ENCODE assay signal across 1 cellular context in the genomic region with DNA sequence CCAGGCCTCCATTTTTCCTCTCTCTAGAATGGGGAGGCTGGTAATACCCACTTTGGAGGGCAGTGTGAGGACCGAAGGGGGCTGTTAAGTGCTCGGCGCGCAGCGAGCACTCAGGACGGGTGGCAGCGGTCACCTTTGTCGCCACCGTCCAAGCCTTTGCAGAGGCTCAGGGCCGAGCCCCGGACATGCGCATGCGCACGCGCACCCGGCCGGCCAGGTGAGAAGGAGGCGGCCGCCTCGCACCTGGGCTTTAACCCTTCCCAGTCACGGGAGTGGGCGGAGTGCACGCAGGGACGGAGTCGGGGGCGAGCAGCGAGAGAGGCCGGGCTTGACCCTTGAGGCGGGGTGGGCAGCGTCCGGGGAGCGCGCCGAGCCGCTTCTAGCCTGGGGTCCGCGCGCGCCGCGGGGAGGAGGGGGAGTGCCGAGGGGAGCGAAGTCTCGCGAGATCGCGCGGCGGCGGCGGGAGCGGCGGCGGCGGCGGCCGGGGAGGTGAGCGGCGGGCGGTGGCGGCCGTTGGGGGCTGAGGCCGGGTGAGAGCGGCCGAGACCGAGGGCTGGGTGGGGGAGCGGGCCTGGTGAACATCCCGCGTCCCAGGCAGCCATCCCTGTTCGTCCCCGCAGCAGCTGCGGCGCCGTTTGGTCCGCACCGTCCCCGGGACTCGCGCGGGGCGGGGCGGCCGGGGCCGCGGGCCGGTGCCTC.
TF ChIP-seq lines count a peak whose summit lies in the region.

A gene with protein sequence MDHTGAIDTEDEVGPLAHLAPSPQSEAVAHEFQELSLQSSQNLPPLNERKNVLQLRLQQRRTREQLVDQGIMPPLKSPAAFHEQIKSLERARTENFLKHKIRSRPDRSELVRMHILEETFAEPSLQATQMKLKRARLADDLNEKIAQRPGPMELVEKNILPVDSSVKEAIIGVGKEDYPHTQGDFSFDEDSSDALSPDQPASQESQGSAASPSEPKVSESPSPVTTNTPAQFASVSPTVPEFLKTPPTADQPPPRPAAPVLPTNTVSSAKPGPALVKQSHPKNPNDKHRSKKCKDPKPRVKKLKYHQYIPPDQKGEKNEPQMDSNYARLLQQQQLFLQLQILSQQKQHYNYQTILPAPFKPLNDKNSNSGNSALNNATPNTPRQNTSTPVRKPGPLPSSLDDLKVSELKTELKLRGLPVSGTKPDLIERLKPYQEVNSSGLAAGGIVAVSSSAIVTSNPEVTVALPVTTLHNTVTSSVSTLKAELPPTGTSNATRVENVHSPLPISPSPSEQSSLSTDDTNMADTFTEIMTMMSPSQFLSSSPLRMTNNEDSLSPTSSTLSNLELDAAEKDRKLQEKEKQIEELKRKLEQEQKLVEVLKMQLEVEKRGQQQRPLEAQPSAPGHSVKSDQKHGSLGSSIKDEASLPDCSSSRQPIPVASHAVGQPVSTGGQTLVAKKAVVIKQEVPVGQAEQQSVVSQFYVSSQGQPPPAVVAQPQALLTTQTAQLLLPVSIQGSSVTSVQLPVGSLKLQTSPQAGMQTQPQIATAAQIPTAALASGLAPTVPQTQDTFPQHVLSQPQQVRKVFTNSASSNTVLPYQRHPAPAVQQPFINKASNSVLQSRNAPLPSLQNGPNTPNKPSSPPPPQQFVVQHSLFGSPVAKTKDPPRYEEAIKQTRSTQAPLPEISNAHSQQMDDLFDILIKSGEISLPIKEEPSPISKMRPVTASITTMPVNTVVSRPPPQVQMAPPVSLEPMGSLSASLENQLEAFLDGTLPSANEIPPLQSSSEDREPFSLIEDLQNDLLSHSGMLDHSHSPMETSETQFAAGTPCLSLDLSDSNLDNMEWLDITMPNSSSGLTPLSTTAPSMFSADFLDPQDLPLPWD (plus strand): TSS at position 443 of the 699 bp plus-strand sequence. CDS start 69,288 bp downstream, outside the sequence.

TF ChIP-seq in K562, 482 proteins besides CTCF, POLR2A, EP300 and RAD21 (continued from another document and continues in another):
- TF ChIP-seq, protein P1, sequence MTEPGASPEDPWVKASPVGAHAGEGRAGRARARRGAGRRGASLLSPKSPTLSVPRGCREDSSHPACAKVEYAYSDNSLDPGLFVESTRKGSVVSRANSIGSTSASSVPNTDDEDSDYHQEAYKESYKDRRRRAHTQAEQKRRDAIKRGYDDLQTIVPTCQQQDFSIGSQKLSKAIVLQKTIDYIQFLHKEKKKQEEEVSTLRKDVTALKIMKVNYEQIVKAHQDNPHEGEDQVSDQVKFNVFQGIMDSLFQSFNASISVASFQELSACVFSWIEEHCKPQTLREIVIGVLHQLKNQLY (CRISPR knock-in tag; conservative IDR thresholded peaks at IDR 0.05): no peak
- TF ChIP-seq, protein P2, sequence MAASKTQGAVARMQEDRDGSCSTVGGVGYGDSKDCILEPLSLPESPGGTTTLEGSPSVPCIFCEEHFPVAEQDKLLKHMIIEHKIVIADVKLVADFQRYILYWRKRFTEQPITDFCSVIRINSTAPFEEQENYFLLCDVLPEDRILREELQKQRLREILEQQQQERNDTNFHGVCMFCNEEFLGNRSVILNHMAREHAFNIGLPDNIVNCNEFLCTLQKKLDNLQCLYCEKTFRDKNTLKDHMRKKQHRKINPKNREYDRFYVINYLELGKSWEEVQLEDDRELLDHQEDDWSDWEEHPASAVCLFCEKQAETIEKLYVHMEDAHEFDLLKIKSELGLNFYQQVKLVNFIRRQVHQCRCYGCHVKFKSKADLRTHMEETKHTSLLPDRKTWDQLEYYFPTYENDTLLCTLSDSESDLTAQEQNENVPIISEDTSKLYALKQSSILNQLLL (CRISPR knock-in tag; IDR thresholded peaks at IDR 0.05; ENCODE audit: borderline replicate concordance): no peak
- TF ChIP-seq KAT8 (IDR thresholded peaks at IDR 0.05; ENCODE audit: low read depth) (no peak), ATF7 (IDR thresholded peaks at IDR 0.05) (peak; percentile 35; the same call in 1 of the 2 replicates), PRPF4 (IDR thresholded peaks at IDR 0.05; ENCODE audit: insufficient read depth, low read depth, low read length, poor library complexity, severe bottlenecking) (no peak), ELF4 (CRISPR knock-in tag; IDR thresholded peaks at IDR 0.05) (no peak), PRMT5 (CRISPR knock-in tag; IDR thresholded peaks at IDR 0.05) (no peak), CEBPG (CRISPR knock-in tag; IDR thresholded peaks at IDR 0.05) (no peak), CEBPG (tag; conservative IDR thresholded peaks at IDR 0.05 in 1 of 2, IDR thresholded peaks at IDR 0.05 in 1 of 2) (no peak), CBX2 (IDR thresholded peaks at IDR 0.05; ENCODE audit: insufficient read depth, low read length, poor library complexity, severe bottlenecking) (no peak), NR1H2 (CRISPR knock-in tag; IDR thresholded peaks at IDR 0.05) (no peak), SP2 (IDR thresholded peaks at IDR 0.05; ENCODE audit: extremely low read depth, low read depth, low read length, poor library complexity, severe bottlenecking) (no peak), WHSC1 (IDR thresholded peaks at IDR 0.05; ENCODE audit: low read length) (no peak), ZC3H4 (CRISPR knock-in tag; IDR thresholded peaks at IDR 0.05; ENCODE audit: borderline replicate concordance) (no peak), GABPB1 (CRISPR knock-in tag; IDR thresholded peaks at IDR 0.05) (peak; percentile 41; the same call in 1 of the 2 replicates), ZNF695 (CRISPR knock-in tag; IDR thresholded peaks at IDR 0.05) (no peak), CHCHD3 (CRISPR knock-in tag; IDR thresholded peaks at IDR 0.05) (no peak), RB1 (IDR thresholded peaks at IDR 0.05; ENCODE audit: low read depth) (peak; percentile 59; the same call in 1 of the 2 replicates), NFIC (IDR thresholded peaks at IDR 0.05) (no peak), ZNF41 (CRISPR knock-in tag; conservative IDR thresholded peaks at IDR 0.05) (no peak), MTA2 (IDR thresholded peaks at IDR 0.05; ENCODE audit: low read depth) (no peak), PHF8 (IDR thresholded peaks at IDR 0.05; ENCODE audit: borderline replicate concordance, low read length) (peak; percentile 81; the same call in 1 of the 2 replicates), RBM17 (IDR thresholded peaks at IDR 0.05; ENCODE audit: borderline replicate concordance, low read depth, low read length) (no peak), IFI16 (CRISPR knock-in tag; IDR thresholded peaks at IDR 0.05) (no peak), ZFP30 (CRISPR knock-in tag; IDR thresholded peaks at IDR 0.05; ENCODE audit: borderline replicate concordance) (no peak), POLR2H (tag; IDR thresholded peaks at IDR 0.05; ENCODE audit: low read depth) (no peak), POU5F1 (IDR thresholded peaks at IDR 0.05; ENCODE audit: borderline replicate concordance, low read depth, low read length, partially characterized antibody) (no peak), ZNF57 (CRISPR knock-in tag; IDR thresholded peaks at IDR 0.05) (no peak), L3MBTL2 (IDR thresholded peaks at IDR 0.05) (peak; percentile 84), SUPT5H (IDR thresholded peaks at IDR 0.05) (peak; percentile 65), ZNF699 (CRISPR knock-in tag; IDR thresholded peaks at IDR 0.05; ENCODE audit: insufficient replicate concordance) (no peak), HMG20A (CRISPR knock-in tag; conservative IDR thresholded peaks at IDR 0.05) (no peak), CTBP1 (IDR thresholded peaks at IDR 0.05; ENCODE audit: borderline replicate concordance) (peak; percentile 97), ZNF263 (CRISPR knock-in tag; IDR thresholded peaks at IDR 0.05; ENCODE audit: borderline replicate concordance) (peak; percentile 88), PTRF (tag; IDR thresholded peaks at IDR 0.05) (no peak), ZNF436 (CRISPR knock-in tag; IDR thresholded peaks at IDR 0.05) (no peak), CXXC5 (CRISPR knock-in tag; IDR thresholded peaks at IDR 0.05) (peak; percentile 77), TEAD2 (tag; IDR thresholded peaks at IDR 0.05) (no peak), FOXP1 (CRISPR knock-in tag; IDR thresholded peaks at IDR 0.05) (0 out of 2 replicates have a peak, but pooled peaks have one; percentile 35), KLF10 (CRISPR knock-in tag; IDR thresholded peaks at IDR 0.05) (no peak)
- TF ChIP-seq, protein P3, sequence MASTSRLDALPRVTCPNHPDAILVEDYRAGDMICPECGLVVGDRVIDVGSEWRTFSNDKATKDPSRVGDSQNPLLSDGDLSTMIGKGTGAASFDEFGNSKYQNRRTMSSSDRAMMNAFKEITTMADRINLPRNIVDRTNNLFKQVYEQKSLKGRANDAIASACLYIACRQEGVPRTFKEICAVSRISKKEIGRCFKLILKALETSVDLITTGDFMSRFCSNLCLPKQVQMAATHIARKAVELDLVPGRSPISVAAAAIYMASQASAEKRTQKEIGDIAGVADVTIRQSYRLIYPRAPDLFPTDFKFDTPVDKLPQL (IDR thresholded peaks at IDR 0.05; ENCODE audit: extremely low read depth, insufficient read length): no peak
- TF ChIP-seq, protein P4, sequence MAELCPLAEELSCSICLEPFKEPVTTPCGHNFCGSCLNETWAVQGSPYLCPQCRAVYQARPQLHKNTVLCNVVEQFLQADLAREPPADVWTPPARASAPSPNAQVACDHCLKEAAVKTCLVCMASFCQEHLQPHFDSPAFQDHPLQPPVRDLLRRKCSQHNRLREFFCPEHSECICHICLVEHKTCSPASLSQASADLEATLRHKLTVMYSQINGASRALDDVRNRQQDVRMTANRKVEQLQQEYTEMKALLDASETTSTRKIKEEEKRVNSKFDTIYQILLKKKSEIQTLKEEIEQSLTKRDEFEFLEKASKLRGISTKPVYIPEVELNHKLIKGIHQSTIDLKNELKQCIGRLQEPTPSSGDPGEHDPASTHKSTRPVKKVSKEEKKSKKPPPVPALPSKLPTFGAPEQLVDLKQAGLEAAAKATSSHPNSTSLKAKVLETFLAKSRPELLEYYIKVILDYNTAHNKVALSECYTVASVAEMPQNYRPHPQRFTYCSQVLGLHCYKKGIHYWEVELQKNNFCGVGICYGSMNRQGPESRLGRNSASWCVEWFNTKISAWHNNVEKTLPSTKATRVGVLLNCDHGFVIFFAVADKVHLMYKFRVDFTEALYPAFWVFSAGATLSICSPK (IDR thresholded peaks at IDR 0.05; ENCODE audit: borderline replicate concordance): no peak
- TF ChIP-seq, protein P5, sequence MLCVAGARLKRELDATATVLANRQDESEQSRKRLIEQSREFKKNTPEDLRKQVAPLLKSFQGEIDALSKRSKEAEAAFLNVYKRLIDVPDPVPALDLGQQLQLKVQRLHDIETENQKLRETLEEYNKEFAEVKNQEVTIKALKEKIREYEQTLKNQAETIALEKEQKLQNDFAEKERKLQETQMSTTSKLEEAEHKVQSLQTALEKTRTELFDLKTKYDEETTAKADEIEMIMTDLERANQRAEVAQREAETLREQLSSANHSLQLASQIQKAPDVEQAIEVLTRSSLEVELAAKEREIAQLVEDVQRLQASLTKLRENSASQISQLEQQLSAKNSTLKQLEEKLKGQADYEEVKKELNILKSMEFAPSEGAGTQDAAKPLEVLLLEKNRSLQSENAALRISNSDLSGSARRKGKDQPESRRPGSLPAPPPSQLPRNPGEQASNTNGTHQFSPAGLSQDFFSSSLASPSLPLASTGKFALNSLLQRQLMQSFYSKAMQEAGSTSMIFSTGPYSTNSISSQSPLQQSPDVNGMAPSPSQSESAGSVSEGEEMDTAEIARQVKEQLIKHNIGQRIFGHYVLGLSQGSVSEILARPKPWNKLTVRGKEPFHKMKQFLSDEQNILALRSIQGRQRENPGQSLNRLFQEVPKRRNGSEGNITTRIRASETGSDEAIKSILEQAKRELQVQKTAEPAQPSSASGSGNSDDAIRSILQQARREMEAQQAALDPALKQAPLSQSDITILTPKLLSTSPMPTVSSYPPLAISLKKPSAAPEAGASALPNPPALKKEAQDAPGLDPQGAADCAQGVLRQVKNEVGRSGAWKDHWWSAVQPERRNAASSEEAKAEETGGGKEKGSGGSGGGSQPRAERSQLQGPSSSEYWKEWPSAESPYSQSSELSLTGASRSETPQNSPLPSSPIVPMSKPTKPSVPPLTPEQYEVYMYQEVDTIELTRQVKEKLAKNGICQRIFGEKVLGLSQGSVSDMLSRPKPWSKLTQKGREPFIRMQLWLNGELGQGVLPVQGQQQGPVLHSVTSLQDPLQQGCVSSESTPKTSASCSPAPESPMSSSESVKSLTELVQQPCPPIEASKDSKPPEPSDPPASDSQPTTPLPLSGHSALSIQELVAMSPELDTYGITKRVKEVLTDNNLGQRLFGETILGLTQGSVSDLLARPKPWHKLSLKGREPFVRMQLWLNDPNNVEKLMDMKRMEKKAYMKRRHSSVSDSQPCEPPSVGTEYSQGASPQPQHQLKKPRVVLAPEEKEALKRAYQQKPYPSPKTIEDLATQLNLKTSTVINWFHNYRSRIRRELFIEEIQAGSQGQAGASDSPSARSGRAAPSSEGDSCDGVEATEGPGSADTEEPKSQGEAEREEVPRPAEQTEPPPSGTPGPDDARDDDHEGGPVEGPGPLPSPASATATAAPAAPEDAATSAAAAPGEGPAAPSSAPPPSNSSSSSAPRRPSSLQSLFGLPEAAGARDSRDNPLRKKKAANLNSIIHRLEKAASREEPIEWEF (CRISPR knock-in tag; IDR thresholded peaks at IDR 0.05): no peak
- TF ChIP-seq, protein P6, sequence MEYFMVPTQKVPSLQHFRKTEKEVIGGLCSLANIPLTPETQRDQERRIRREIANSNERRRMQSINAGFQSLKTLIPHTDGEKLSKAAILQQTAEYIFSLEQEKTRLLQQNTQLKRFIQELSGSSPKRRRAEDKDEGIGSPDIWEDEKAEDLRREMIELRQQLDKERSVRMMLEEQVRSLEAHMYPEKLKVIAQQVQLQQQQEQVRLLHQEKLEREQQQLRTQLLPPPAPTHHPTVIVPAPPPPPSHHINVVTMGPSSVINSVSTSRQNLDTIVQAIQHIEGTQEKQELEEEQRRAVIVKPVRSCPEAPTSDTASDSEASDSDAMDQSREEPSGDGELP (CRISPR knock-in tag; IDR thresholded peaks at IDR 0.05; ENCODE audit: borderline replicate concordance): peak; percentile 76
- TF ChIP-seq, protein P7, sequence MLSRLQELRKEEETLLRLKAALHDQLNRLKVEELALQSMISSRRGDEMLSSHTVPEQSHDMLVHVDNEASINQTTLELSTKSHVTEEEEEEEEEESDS (CRISPR knock-in tag; IDR thresholded peaks at IDR 0.05): no peak
- TF ChIP-seq, protein P8, sequence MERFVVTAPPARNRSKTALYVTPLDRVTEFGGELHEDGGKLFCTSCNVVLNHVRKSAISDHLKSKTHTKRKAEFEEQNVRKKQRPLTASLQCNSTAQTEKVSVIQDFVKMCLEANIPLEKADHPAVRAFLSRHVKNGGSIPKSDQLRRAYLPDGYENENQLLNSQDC (CRISPR knock-in tag; IDR thresholded peaks at IDR 0.05): no peak; the same call in 1 of the 2 replicates
- TF ChIP-seq, protein P9, sequence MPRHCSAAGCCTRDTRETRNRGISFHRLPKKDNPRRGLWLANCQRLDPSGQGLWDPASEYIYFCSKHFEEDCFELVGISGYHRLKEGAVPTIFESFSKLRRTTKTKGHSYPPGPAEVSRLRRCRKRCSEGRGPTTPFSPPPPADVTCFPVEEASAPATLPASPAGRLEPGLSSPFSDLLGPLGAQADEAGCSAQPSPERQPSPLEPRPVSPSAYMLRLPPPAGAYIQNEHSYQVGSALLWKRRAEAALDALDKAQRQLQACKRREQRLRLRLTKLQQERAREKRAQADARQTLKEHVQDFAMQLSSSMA (CRISPR knock-in tag; IDR thresholded peaks at IDR 0.05): no peak
